ENCODE assay signal across 16 cellular contexts in genomic region chr1:232134365-232134764, GRCh38.
DNase-seq lines count a peak whose midpoint lies in the region; ATAC-seq and TF ChIP-seq lines count a peak whose summit lies in the region.
"Had no signal": no experiment of that assay in that cellular context is flagged by ENCODE, and none has a peak within 500 bp of the region (broad histone marks: within the 10 kb centered on the region; RNA-seq: fewer than 3 reads in every experiment).

No MANE protein-coding gene starts in this region.

- no peaks in the 10 kb centered on the region for H3K4me1 Mint-ChIP-seq in chondrocyte (ENCODE audit: low read depth)
- H3K4me1 Mint-ChIP-seq in neural progenitor cell, result peaks cover 12% of the 10 kb centered on the region

- no peaks in the 10 kb centered on the region for H3K36me3 ChIP-seq in neural progenitor cell
- H3K36me3 ChIP-seq in Karpas-422 (ENCODE audit: insufficient read depth, low read length), result no peaks in the 10 kb centered on the region
- H3K36me3 ChIP-seq: BLaER1 had no signal

- H3K36me3 Mint-ChIP-seq in chondrocyte (ENCODE audit: low read depth) (no peaks in the 10 kb centered on the region), neural progenitor cell (no peaks in the 10 kb centered on the region)
- H3K36me3 Mint-ChIP-seq: IgD-negative memory B cell had no signal

- H3K4me3 Mint-ChIP-seq in chondrocyte (ENCODE audit: unreplicated experiment), result no peak overlapping the region
- no peak overlapping the region for H3K4me3 Mint-ChIP-seq in neural progenitor cell
- H3K4me3 Mint-ChIP-seq: HFFc6, IgD-negative memory B cell had no signal

- H3K9me3 ChIP-seq in neural progenitor cell (ENCODE audit: low read depth), result no peaks in the 10 kb centered on the region
- no peaks in the 10 kb centered on the region for H3K9me3 ChIP-seq in Karpas-422 (ENCODE audit: low read length)

- peak overlapping the region; percentile 66 for H2AFZ ChIP-seq in neural progenitor cell (replicated peaks)
- no peak overlapping the region for H2AFZ ChIP-seq in Karpas-422 (ENCODE audit: low read length)

- no peaks in the 10 kb centered on the region for H3K9me2 ChIP-seq in Karpas-422 (replicated peaks; ENCODE audit: insufficient read depth, low read length)

- TF ChIP-seq CTCF in GM12865 (IDR thresholded peaks at IDR 0.05; ENCODE audit: insufficient read depth, low read depth, low read length, missing control alignments), result no peak
- TF ChIP-seq CTCF in chondrocyte (IDR thresholded peaks at IDR 0.05), result no peak
- TF ChIP-seq CTCF in neural progenitor cell (IDR thresholded peaks at IDR 0.05), result no peak

- H3K79me2 ChIP-seq in neural progenitor cell (ENCODE audit: low read depth), result no peaks in the 10 kb centered on the region
- H3K79me2 ChIP-seq in Karpas-422 (ENCODE audit: low read length), result no peaks in the 10 kb centered on the region

- H3K9ac ChIP-seq in neural progenitor cell (no peak overlapping the region), Karpas-422 (ENCODE audit: low read length) (no peak overlapping the region)
- H3K9ac ChIP-seq: BLaER1 had no signal

- H3K27ac Mint-ChIP-seq in chondrocyte (ENCODE audit: unreplicated experiment) (peak overlapping the region; percentile 27), neural progenitor cell (no peak overlapping the region)
- H3K27ac Mint-ChIP-seq: HFFc6, IgD-negative memory B cell had no signal

- H3K9me3 Mint-ChIP-seq in chondrocyte (ENCODE audit: low read depth) (peaks cover 13% of the 10 kb centered on the region), neural progenitor cell (peaks cover 24% of the 10 kb centered on the region)

- H3K27me3 ChIP-seq in neural progenitor cell, result no peaks in the 10 kb centered on the region
- H3K27me3 ChIP-seq in Karpas-422 (ENCODE audit: low read length), result no peaks in the 10 kb centered on the region
- H3K27me3 ChIP-seq: BLaER1 had no signal

- peaks cover 20% of the 10 kb centered on the region for H3K4me1 ChIP-seq in neural progenitor cell
- H3K4me1 ChIP-seq in Karpas-422 (ENCODE audit: low read length), result no peaks in the 10 kb centered on the region

- H3K27ac ChIP-seq in neural progenitor cell, result no peak overlapping the region
- no peak overlapping the region for H3K27ac ChIP-seq in Karpas-422 (ENCODE audit: low read length)
- H3K27ac ChIP-seq: BLaER1 had no signal

- no peaks in the 10 kb centered on the region for H3F3A ChIP-seq in neural progenitor cell (ENCODE audit: low read depth)

- no peaks in the 10 kb centered on the region for H3K27me3 Mint-ChIP-seq in chondrocyte (ENCODE audit: low read depth)
- H3K27me3 Mint-ChIP-seq in neural progenitor cell (ENCODE audit: insufficient read depth, low read depth), result peaks cover 9% of the 10 kb centered on the region
- H3K27me3 Mint-ChIP-seq: IgD-negative memory B cell had no signal

- no peak overlapping the region for H3K4me2 ChIP-seq in neural progenitor cell
- no peak overlapping the region for H3K4me2 ChIP-seq in Karpas-422 (ENCODE audit: low read depth, low read length, poor library complexity, severe bottlenecking)
- H3K4me2 ChIP-seq: BLaER1 had no signal

- ATAC-seq in HG02610 (IDR thresholded peaks at IDR 0.05; ENCODE audit: unreplicated experiment), result peak; percentile 54
- ATAC-seq: GM12878 had no signal

- H4K20me1 ChIP-seq in neural progenitor cell (ENCODE audit: low read depth) (no peaks in the 10 kb centered on the region), Karpas-422 (ENCODE audit: insufficient read depth, low read depth, low read length) (no peaks in the 10 kb centered on the region)
- H4K20me1 ChIP-seq: BLaER1 had no signal

- DNase-seq in GM12865 (ENCODE audit: low read depth), result peak; percentile 1
- DNase-seq in chondrocyte (ENCODE audit: low spot score), result no peak
- no peak for DNase-seq in neural progenitor cell (ENCODE audit: low spot score)
- DNase-seq in NCI-H2081 (lab: John Stamatoyannopoulos, UW), result no peak
- DNase-seq in Karpas-422, result no peak
- DNase-seq in stimulated activated CD4-positive, alpha-beta T cell treated with anti-CD3 and anti-CD28 coated beads, Interleukin-4, amount 100 ng/mL, for 4 hours, result no peak
- DNase-seq: 8988T, AML-193, DMS53, GOT3, HCEC 1CT, HFFc6 had no signal

- H3K4me3 ChIP-seq in GM12865 (ENCODE audit: low read depth, low read length) (no peak overlapping the region), neural progenitor cell (no peak overlapping the region), Karpas-422 (ENCODE audit: low read length) (no peak overlapping the region)
- H3K4me3 ChIP-seq: BLaER1, GM12878 had no signal
